8 cellular contexts compared by ENCODE assay signal in the genomic region with DNA sequence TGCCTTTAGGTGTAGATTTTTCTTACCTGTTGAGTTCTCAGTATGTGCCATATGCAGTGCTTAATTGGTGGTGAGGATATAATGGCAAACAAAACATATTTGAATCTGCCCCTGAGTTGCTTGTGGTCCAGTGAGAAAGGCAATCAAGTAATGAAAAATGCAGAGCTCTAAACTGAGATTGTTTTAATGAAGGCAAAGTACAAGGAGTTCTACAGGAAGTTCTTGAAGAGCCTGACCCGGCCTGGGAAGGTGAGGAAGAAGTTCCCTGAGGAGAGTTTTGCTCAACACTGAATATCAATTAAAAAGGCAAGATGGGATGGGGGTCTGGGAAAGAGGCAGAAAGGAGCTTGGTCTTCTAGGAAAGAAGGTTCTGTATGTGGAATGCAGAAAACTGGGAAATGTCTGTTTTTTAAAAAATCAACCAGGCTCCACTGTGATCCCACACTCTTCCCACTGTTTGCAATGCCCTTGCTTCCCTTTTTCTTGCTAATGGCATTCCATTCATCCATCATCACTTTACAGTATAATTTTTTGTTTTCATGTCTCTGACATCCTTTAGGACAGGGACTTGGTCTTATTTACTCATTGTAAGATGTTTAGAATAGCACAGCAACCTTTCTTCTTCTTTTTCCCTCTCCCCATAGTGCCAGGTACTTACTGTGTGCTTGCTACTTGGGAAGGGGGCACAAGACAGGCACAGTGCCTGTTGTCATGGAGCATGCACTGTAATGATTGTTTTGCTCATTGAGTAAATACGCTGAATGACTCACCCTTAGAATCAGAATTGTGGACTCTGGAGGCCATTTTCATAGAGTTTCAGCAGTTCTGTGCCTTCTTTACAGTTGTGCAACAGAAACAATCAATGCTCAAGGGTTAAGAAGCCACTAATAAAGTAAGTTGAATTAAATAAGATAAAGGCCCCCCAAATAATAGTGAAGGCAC.
DNase-seq lines count a peak whose midpoint lies in the region; ATAC-seq and TF ChIP-seq lines count a peak whose summit lies in the region.

No MANE protein-coding gene starts in this region.

- H3K27me3 Mint-ChIP-seq in osteocyte (ENCODE audit: unreplicated experiment): no peaks in the 10 kb centered on the region

- TF ChIP-seq CTCF in osteocyte (IDR thresholded peaks at IDR 0.05): no peak

- H3K9me3 Mint-ChIP-seq in osteocyte (ENCODE audit: unreplicated experiment): no peaks in the 10 kb centered on the region

- peak; percentile 42 for DNase-seq in GM04503 (ENCODE audit: low read depth)
- peak; percentile 45 for DNase-seq in NCI-H345 treated with DMSO at 0.1 percent for 48 hours (lab: John Stamatoyannopoulos, UW; ENCODE audit: unreplicated experiment)
- peak; percentile 79 for DNase-seq in dermis blood vessel endothelial cell
- DNase-seq in osteocyte (ENCODE audit: extremely low spot score, unreplicated experiment): no peak
- DNase-seq in NCI-H187 (lab: John Stamatoyannopoulos, UW): no peak

- peak overlapping the region; percentile 15 for H3K27ac Mint-ChIP-seq in osteocyte (ENCODE audit: unreplicated experiment)

- H3K36me3 Mint-ChIP-seq in osteocyte (ENCODE audit: unreplicated experiment): no peaks in the 10 kb centered on the region

- no peak overlapping the region for H3K4me3 Mint-ChIP-seq in osteocyte (ENCODE audit: unreplicated experiment)

- ATAC-seq in GM19351 (IDR thresholded peaks at IDR 0.05; ENCODE audit: unreplicated experiment) (no peak), GM19035 (IDR thresholded peaks at IDR 0.05; ENCODE audit: unreplicated experiment) (no peak)
- no peak for ATAC-seq in activated CD4-positive, CD25-positive, alpha-beta regulatory T cell treated with anti-CD3 and anti-CD28 coated beads, Interleukin-2, amount 50 U/mL, for 24 hours

- peaks cover 32% of the 10 kb centered on the region for H3K4me1 Mint-ChIP-seq in osteocyte (ENCODE audit: unreplicated experiment)

Comparison
In these comparisons a context has a peak if more than half of its experiments do, and no peak if none do; other contexts are left out.
1. DNase-seq: peak in GM04503 (single experiment), NCI-H345 treated with DMSO at 0.1 percent for 48 hours (single experiment) and dermis blood vessel endothelial cell (single experiment); none in osteocyte (single experiment) and NCI-H187 (0 of 2).